ENCODE assay signal across 17 cellular contexts in genomic region chr13:48596128-48596429, GRCh38. TPM values are rescaled to one million over a fixed set of nuclear protein-coding genes. Genes with fewer than 3 reads are reported as not detected.
DNase-seq lines count a peak whose midpoint lies in the region; ATAC-seq and TF ChIP-seq lines count a peak whose summit lies in the region.
"Had no signal": no experiment of that assay in that cellular context is flagged by ENCODE, and none has a peak within 500 bp of the region (broad histone marks: within the 10 kb centered on the region; RNA-seq: fewer than 3 reads in every experiment).

No MANE protein-coding gene starts in this region.

- DNase-seq in left ventricle myocardium inferior (no peak), heart left ventricle (no peak), amniotic epithelial cell (ENCODE audit: low read depth) (peak; percentile 72), NCI-H526 (lab: John Stamatoyannopoulos, UW) (no peak), COLO829 (ENCODE audit: low spot score) (no peak), HAP-1 (ENCODE audit: low spot score in 2 of 2) (no peak)
- DNase-seq in activated naive CD8-positive, alpha-beta T cell treated with anti-CD3 and anti-CD28 coated beads for 36 hours: no peak
- DNase-seq: NCI-H1105, NCI-H2107 had no signal

- H3K4me3 ChIP-seq in left ventricle myocardium inferior (no peak overlapping the region), heart left ventricle (no peak overlapping the region), HAP-1 (no peak overlapping the region)
- H3K4me3 ChIP-seq: BLaER1, SK-N-MC had no signal

- no peaks in the 10 kb centered on the region for H3K36me3 Mint-ChIP-seq in activated naive CD8-positive, alpha-beta T cell treated with anti-CD3 and anti-CD28 coated beads for 36 hours
- H3K36me3 Mint-ChIP-seq: CD4-positive, alpha-beta memory T cell had no signal

- TF ChIP-seq CTCF in left ventricle myocardium inferior (IDR thresholded peaks at IDR 0.05; ENCODE audit: borderline replicate concordance) (no peak), heart left ventricle (IDR thresholded peaks at IDR 0.05) (no peak)

- intact Hi-C loops in left ventricle myocardium inferior (cut with micrococcal nuclease): loop anchor here (5.0 kb wide), 1 partner anchor 171 kb away; no protein-coding TSS in a partner anchor
- intact Hi-C loops in heart left ventricle (cut with DNase I): loop anchor here in 5 of 10 donors (5.0 to 10.0 kb wide), 5 partner anchors 139 to 689 kb away; no protein-coding TSS in a partner anchor

- no peaks in the 10 kb centered on the region for H3K27me3 Mint-ChIP-seq in activated naive CD8-positive, alpha-beta T cell treated with anti-CD3 and anti-CD28 coated beads for 36 hours
- H3K27me3 Mint-ChIP-seq: CD4-positive, alpha-beta memory T cell had no signal

- no peak overlapping the region for H3K4me3 Mint-ChIP-seq in activated naive CD8-positive, alpha-beta T cell treated with anti-CD3 and anti-CD28 coated beads for 36 hours
- H3K4me3 Mint-ChIP-seq: CD4-positive, alpha-beta memory T cell had no signal

- no peak for TF ChIP-seq POLR2A in heart left ventricle (IDR thresholded peaks at IDR 0.05)

- peaks cover 8% of the 10 kb centered on the region for H3K4me1 Mint-ChIP-seq in activated naive CD8-positive, alpha-beta T cell treated with anti-CD3 and anti-CD28 coated beads for 36 hours

- H3K27me3 ChIP-seq in left ventricle myocardium inferior (ENCODE audit: low read depth): no peaks in the 10 kb centered on the region
- H3K27me3 ChIP-seq in heart left ventricle: no peaks in the 10 kb centered on the region
- no peaks in the 10 kb centered on the region for H3K27me3 ChIP-seq in HAP-1 (ENCODE audit: low read depth)
- H3K27me3 ChIP-seq: BLaER1 had no signal

- ATAC-seq in heart left ventricle (no peak), esophagus mucosa (peak; percentile 51)

- H3K4me1 ChIP-seq in left ventricle myocardium inferior: peaks cover 3% of the 10 kb centered on the region
- peaks cover 0 to 12% (median 6%) of the 10 kb centered on the region in 12 donors for H3K4me1 ChIP-seq in heart left ventricle
- peaks cover 42% of the 10 kb centered on the region for H3K4me1 ChIP-seq in HAP-1

- H3K36me3 ChIP-seq in left ventricle myocardium inferior (no peaks in the 10 kb centered on the region), heart left ventricle (no peaks in the 10 kb centered on the region), HAP-1 (replicated peaks) (no peaks in the 10 kb centered on the region)
- H3K36me3 ChIP-seq: BLaER1 had no signal

- peaks cover 14% of the 10 kb centered on the region for H3K9me3 ChIP-seq in left ventricle myocardium inferior (replicated peaks)
- peaks cover 0 to 17% (median 0%) of the 10 kb centered on the region in 12 donors for H3K9me3 ChIP-seq in heart left ventricle
- H3K9me3 ChIP-seq in HAP-1: peaks cover 5% of the 10 kb centered on the region; the same call in 1 of the 2 replicates

- H3K27ac ChIP-seq in left ventricle myocardium inferior (replicated peaks): peak overlapping the region; percentile 28
- H3K27ac ChIP-seq in heart left ventricle: peak overlapping the region in 3 of 12 donors; percentile 22 to 33 (median 32)
- H3K27ac ChIP-seq: BLaER1, SK-N-MC had no signal

- H3K9me3 Mint-ChIP-seq in activated naive CD8-positive, alpha-beta T cell treated with anti-CD3 and anti-CD28 coated beads for 36 hours: no peaks in the 10 kb centered on the region

- H3K27ac Mint-ChIP-seq in activated naive CD8-positive, alpha-beta T cell treated with anti-CD3 and anti-CD28 coated beads for 36 hours: no peak overlapping the region

- in situ Hi-C loops in HAP-1 (cut with MboI; ENCODE audit: low sequenced_read_pairs): loop anchor here (10.0 to 25.0 kb wide), 3 partner anchors 169 to 459 kb away; no protein-coding TSS in a partner anchor

- 72 to 86% (median 78%) methylated on average over 2 of the region's 2 CpGs for WGBS in heart left ventricle, 4 donors

RNA-seq across cellular contexts. Expression of gene CYSLTR2, which starts 57.6 kb away (rescaled TPM):
- total RNA-seq in left ventricle myocardium inferior (7.6 TPM), heart left ventricle (10 to 100 TPM in 2 of 9 donors, 1 to 10 TPM in 7; 3.8 to 11.5 (median 5.4) TPM), esophagus mucosa (0.24 TPM)
- 1 to 10 TPM; 1.8 to 6.1 TPM for polyA plus RNA-seq in heart left ventricle
- 1 to 10 TPM; 2.1 to 2.8 TPM for total RNA-seq in activated naive CD8-positive, alpha-beta T cell treated with anti-CD3 and anti-CD28 coated beads for 36 hours
- total RNA-seq: A673, G401, H7, HepG2 had no signal
- polyA plus RNA-seq: HepG2 had no signal
